Comparison of ENCODE assay signal across 9 cellular contexts in genomic region chr16:87380875-87381274, GRCh38. TPM values are rescaled to one million over a fixed set of nuclear protein-coding genes. Genes with fewer than 3 reads are reported as not detected.
A peak's percentile ranks its signal among the peaks of the same experiment; 100 is the strongest.
DNase-seq lines count a peak whose midpoint lies in the region; ATAC-seq, FAIRE-seq and TF ChIP-seq lines count a peak whose summit lies in the region.
"Had no signal": no experiment of that assay in that cellular context is flagged by ENCODE, and none has a peak within 500 bp of the region (broad histone marks: within the 10 kb centered on the region; RNA-seq: fewer than 3 reads in every experiment).

No MANE protein-coding gene starts in this region.

- H3K4me1 Mint-ChIP-seq in activated T-helper 17 cell treated with anti-CD3 and anti-CD28 coated beads, Interleukin-2, amount 50 U/mL, for 72 hours, result peaks cover 32% of the 10 kb centered on the region

- H3K4me2 ChIP-seq in keratinocyte (ENCODE audit: control insufficient read depth, extremely low read depth, insufficient read depth, low read depth, low read length), result peak overlapping the region; percentile 84

- H3K4me3 ChIP-seq in HAP-1 (peak overlapping the region; percentile 64; the same call in 1 of the 2 replicates), keratinocyte (ENCODE audit: control insufficient read depth in 2 of 3, extremely low read depth in 1 of 3, insufficient read depth in 2 of 3, low read depth in 1 of 3, low read length in 3 of 3) (peak overlapping the region in 2 of 3 experiments; percentile 7 to 44), subcutaneous abdominal adipose tissue (ENCODE audit: low read depth in 1 of 5, low read length in 5 of 5) (peak overlapping the region; percentile 59 to 85 (median 79))

- peak overlapping the region; percentile 92 for H3K4me3 Mint-ChIP-seq in activated T-helper 17 cell treated with anti-CD3 and anti-CD28 coated beads, Interleukin-2, amount 50 U/mL, for 72 hours

- H3K9me3 ChIP-seq in HAP-1 (no peaks in the 10 kb centered on the region), keratinocyte (ENCODE audit: control insufficient read depth, low read depth, low read length) (no peaks in the 10 kb centered on the region), subcutaneous abdominal adipose tissue (ENCODE audit: control insufficient read depth in 5 of 5, low read length in 5 of 5) (no peaks in the 10 kb centered on the region)

- H2AFZ ChIP-seq in keratinocyte (ENCODE audit: control insufficient read depth, low read length), result no peak overlapping the region

- DNase-seq in HAP-1 (ENCODE audit: low spot score in 2 of 2), result peak in 1 of 2 experiments; percentile 20
- DNase-seq in keratinocyte (ENCODE audit: low read depth, low spot score), result no peak
- no peak for DNase-seq in NCI-H2029 treated with DMSO at 0.1 percent for 48 hours (lab: John Stamatoyannopoulos, UW)
- DNase-seq in SKM-1 (lab: John Stamatoyannopoulos, UW; ENCODE audit: unreplicated experiment), result no peak
- DNase-seq: NCI-H1048 had no signal

- H3K36me3 ChIP-seq in HAP-1 (replicated peaks) (no peaks in the 10 kb centered on the region; the same call in 1 of the 2 replicates), keratinocyte (ENCODE audit: control insufficient read depth in 2 of 2, extremely low read depth in 1 of 2, insufficient read depth in 2 of 2, low read length in 2 of 2) (peaks cover 0 to 1% of the 10 kb centered on the region in 2 experiments), subcutaneous abdominal adipose tissue (ENCODE audit: control insufficient read depth in 5 of 5, insufficient read depth in 5 of 5, low read length in 5 of 5) (no peaks in the 10 kb centered on the region)

- H3K27me3 ChIP-seq in HAP-1 (ENCODE audit: low read depth) (no peaks in the 10 kb centered on the region), keratinocyte (ENCODE audit: control insufficient read depth, extremely low read depth, insufficient read depth, low read length) (no peaks in the 10 kb centered on the region), subcutaneous abdominal adipose tissue (ENCODE audit: control insufficient read depth in 5 of 5, insufficient read depth in 4 of 5, low read length in 5 of 5) (no peaks in the 10 kb centered on the region)

- H3K79me2 ChIP-seq in keratinocyte (ENCODE audit: control insufficient read depth, insufficient read depth, low read length), result peaks cover 65% of the 10 kb centered on the region

- TF ChIP-seq CTCF in keratinocyte (optimal IDR thresholded peaks at IDR 0.05 in 1 of 3, IDR thresholded peaks at IDR 0.05 in 1 of 3, conservative IDR thresholded peaks at IDR 0.05 in 1 of 3; ENCODE audit: extremely low read depth in 1 of 3, insufficient read depth in 2 of 3, low read length in 3 of 3), result no peak

- ATAC-seq in activated T-helper 17 cell treated with anti-CD3 and anti-CD28 coated beads, Interleukin-2, amount 50 U/mL, for 72 hours (replicated peaks), result peak; percentile 5
- no peak for ATAC-seq in GM19452 (IDR thresholded peaks at IDR 0.05; ENCODE audit: unreplicated experiment)

- H3K9me3 Mint-ChIP-seq in activated T-helper 17 cell treated with anti-CD3 and anti-CD28 coated beads, Interleukin-2, amount 50 U/mL, for 72 hours, result no peaks in the 10 kb centered on the region

- H3K27ac ChIP-seq in keratinocyte (ENCODE audit: control insufficient read depth, insufficient read depth, low read length), result peak overlapping the region; percentile 9
- H3K27ac ChIP-seq in subcutaneous abdominal adipose tissue (ENCODE audit: low read depth, low read length), result peak overlapping the region; percentile 76

- peak overlapping the region; percentile 88 for H3K27ac Mint-ChIP-seq in activated T-helper 17 cell treated with anti-CD3 and anti-CD28 coated beads, Interleukin-2, amount 50 U/mL, for 72 hours

- H3K9me1 ChIP-seq in keratinocyte (ENCODE audit: control insufficient read depth, extremely low read depth, insufficient read depth, low read length), result peaks cover 2% of the 10 kb centered on the region

- FAIRE-seq in keratinocyte (lab: Jason Lieb, UNC), result no peak
- FAIRE-seq: GM19239 had no signal

- H3K4me1 ChIP-seq in HAP-1 (peaks cover 17% of the 10 kb centered on the region), keratinocyte (ENCODE audit: control insufficient read depth, extremely low read depth, insufficient read depth, low read length) (peaks cover 27% of the 10 kb centered on the region), subcutaneous abdominal adipose tissue (ENCODE audit: control insufficient read depth in 5 of 5, insufficient read depth in 5 of 5, low read length in 5 of 5) (peaks cover 3 to 46% (median 39%) of the 10 kb centered on the region in 5 donors)

- H3K9ac ChIP-seq in keratinocyte (ENCODE audit: control insufficient read depth, extremely low read depth, insufficient read depth, low read length) (peak overlapping the region; percentile 29), subcutaneous abdominal adipose tissue (ENCODE audit: low read length in 5 of 5) (peak overlapping the region; percentile 8 to 70 (median 43))

- in situ Hi-C loops in HAP-1 (cut with MboI; ENCODE audit: low sequenced_read_pairs), result loop anchor here (25.0 kb wide), 1 partner anchor 481 kb away; the partner anchor contains the start of gene SLC7A5

- dilution Hi-C loops in keratinocyte (cut with MboI; ENCODE audit: extremely low pct_ligation_motif_present, low sequenced_read_pairs), result no loop called here

- peaks cover 12% of the 10 kb centered on the region for H4K20me1 ChIP-seq in keratinocyte (ENCODE audit: control insufficient read depth, extremely low read depth, insufficient read depth, low read length)

- peaks cover 45% of the 10 kb centered on the region for H3K36me3 Mint-ChIP-seq in activated T-helper 17 cell treated with anti-CD3 and anti-CD28 coated beads, Interleukin-2, amount 50 U/mL, for 72 hours (ENCODE audit: low read depth)

- H3K27me3 Mint-ChIP-seq in activated T-helper 17 cell treated with anti-CD3 and anti-CD28 coated beads, Interleukin-2, amount 50 U/mL, for 72 hours, result no peaks in the 10 kb centered on the region

RNA-seq across cellular contexts. Expression of gene FBXO31, which starts 2.7 kb away (rescaled TPM):
- total RNA-seq in activated T-helper 17 cell treated with anti-CD3 and anti-CD28 coated beads, Interleukin-2, amount 50 U/mL, for 72 hours, result 10 to 100 TPM; 21.9 to 29.1 TPM
- 12.9 to 22.3 TPM (median 17.0 TPM) in 3 replicates for polyA plus RNA-seq in keratinocyte
- polyA plus RNA-seq in keratinocyte (2011; ENCODE audit: low read depth), result 20.8 TPM
- polyA plus RNA-seq in keratinocyte (2011; cell fraction: cytosol; rRNA removed), result 8.0 and 13.7 TPM in 2 replicates
- 35.0 and 40.8 TPM in 2 replicates for polyA plus RNA-seq in keratinocyte (2011; cell fraction: nucleus; rRNA removed)
- 14.9 and 18.8 TPM in 2 replicates for polyA plus RNA-seq in keratinocyte (2012; ENCODE audit: low replicate concordance)
- 27.3 to 33.0 TPM (median 30.5 TPM) in 3 replicates for polyA minus RNA-seq in keratinocyte
- polyA minus RNA-seq in keratinocyte (2011; cell fraction: cytosol; rRNA and poly(A)+ RNA removed), result 20.0 TPM
- polyA minus RNA-seq in keratinocyte (2011; cell fraction: nucleus; rRNA and poly(A)+ RNA removed), result 25.2 and 38.7 TPM in 2 replicates

RNA-seq across cellular contexts. Expression of gene MAP1LC3B, which starts 11.3 kb away (rescaled TPM):
- total RNA-seq in activated T-helper 17 cell treated with anti-CD3 and anti-CD28 coated beads, Interleukin-2, amount 50 U/mL, for 72 hours, result 10 to 100 TPM; 57.3 to 69.1 TPM
- 43.6 to 50.3 TPM (median 46.3 TPM) in 3 replicates for polyA plus RNA-seq in keratinocyte
- 218 TPM for polyA plus RNA-seq in keratinocyte (2011; ENCODE audit: low read depth)
- 61.5 and 109 TPM in 2 replicates for polyA plus RNA-seq in keratinocyte (2011; cell fraction: cytosol; rRNA removed)
- polyA plus RNA-seq in keratinocyte (2011; cell fraction: nucleus; rRNA removed), result 39.9 and 43.2 TPM in 2 replicates
- polyA plus RNA-seq in keratinocyte (2012; ENCODE audit: low replicate concordance), result 71.2 and 175 TPM in 2 replicates
- polyA minus RNA-seq in keratinocyte, result 15.2 to 23.2 TPM (median 20.6 TPM) in 3 replicates
- polyA minus RNA-seq in keratinocyte (2011; cell fraction: cytosol; rRNA and poly(A)+ RNA removed), result 37.2 TPM
- 12.5 and 26.0 TPM in 2 replicates for polyA minus RNA-seq in keratinocyte (2011; cell fraction: nucleus; rRNA and poly(A)+ RNA removed)

Comparison
In these comparisons a context has a peak if more than half of its experiments do, and no peak if none do; other contexts are left out.
1. H3K4me3 ChIP-seq: peak in every context shown above with its lines; median percentile 79 in subcutaneous abdominal adipose tissue; 64 in HAP-1; 26 in keratinocyte.